In genomic region chr16:1977875-1978268, GRCh38 we compare ENCODE assay signal across 2 cellular contexts.
A peak's percentile ranks its signal among the peaks of the same experiment; 100 is the strongest.
TF ChIP-seq lines count a peak whose summit lies in the region.

No MANE protein-coding gene starts in this region.

TF ChIP-seq in Ishikawa, 13 proteins besides CTCF, POLR2A, EP300 and RAD21:
- TF ChIP-seq ZBTB7A (IDR thresholded peaks at IDR 0.05; ENCODE audit: low read depth) = peak; percentile 64; the same call in 1 of the 2 replicates
- TF ChIP-seq, protein P1, sequence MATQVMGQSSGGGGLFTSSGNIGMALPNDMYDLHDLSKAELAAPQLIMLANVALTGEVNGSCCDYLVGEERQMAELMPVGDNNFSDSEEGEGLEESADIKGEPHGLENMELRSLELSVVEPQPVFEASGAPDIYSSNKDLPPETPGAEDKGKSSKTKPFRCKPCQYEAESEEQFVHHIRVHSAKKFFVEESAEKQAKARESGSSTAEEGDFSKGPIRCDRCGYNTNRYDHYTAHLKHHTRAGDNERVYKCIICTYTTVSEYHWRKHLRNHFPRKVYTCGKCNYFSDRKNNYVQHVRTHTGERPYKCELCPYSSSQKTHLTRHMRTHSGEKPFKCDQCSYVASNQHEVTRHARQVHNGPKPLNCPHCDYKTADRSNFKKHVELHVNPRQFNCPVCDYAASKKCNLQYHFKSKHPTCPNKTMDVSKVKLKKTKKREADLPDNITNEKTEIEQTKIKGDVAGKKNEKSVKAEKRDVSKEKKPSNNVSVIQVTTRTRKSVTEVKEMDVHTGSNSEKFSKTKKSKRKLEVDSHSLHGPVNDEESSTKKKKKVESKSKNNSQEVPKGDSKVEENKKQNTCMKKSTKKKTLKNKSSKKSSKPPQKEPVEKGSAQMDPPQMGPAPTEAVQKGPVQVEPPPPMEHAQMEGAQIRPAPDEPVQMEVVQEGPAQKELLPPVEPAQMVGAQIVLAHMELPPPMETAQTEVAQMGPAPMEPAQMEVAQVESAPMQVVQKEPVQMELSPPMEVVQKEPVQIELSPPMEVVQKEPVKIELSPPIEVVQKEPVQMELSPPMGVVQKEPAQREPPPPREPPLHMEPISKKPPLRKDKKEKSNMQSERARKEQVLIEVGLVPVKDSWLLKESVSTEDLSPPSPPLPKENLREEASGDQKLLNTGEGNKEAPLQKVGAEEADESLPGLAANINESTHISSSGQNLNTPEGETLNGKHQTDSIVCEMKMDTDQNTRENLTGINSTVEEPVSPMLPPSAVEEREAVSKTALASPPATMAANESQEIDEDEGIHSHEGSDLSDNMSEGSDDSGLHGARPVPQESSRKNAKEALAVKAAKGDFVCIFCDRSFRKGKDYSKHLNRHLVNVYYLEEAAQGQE (IDR thresholded peaks at IDR 0.05; ENCODE audit: low read depth) = no peak

TF ChIP-seq in H1, 55 proteins besides CTCF, POLR2A, EP300 and RAD21:
- TF ChIP-seq CTBP2 (IDR thresholded peaks at IDR 0.05; ENCODE audit: borderline replicate concordance, insufficient read depth, insufficient read length, low read length) (no peak), KDM5A (IDR thresholded peaks at IDR 0.05; ENCODE audit: low read length) (no peak), BCL11A (IDR thresholded peaks at IDR 0.05; ENCODE audit: low read depth in 2 of 2, low read length in 2 of 2) (no peak), JUN (IDR thresholded peaks at IDR 0.05; ENCODE audit: low read depth, low read length) (no peak), TBP (IDR thresholded peaks at IDR 0.05; ENCODE audit: low read depth, low read length) (no peak), TAF1 (IDR thresholded peaks at IDR 0.05; ENCODE audit: low read depth, low read length) (no peak), CHD1 (IDR thresholded peaks at IDR 0.05; ENCODE audit: low read depth, low read length) (no peak), HDAC6 (IDR thresholded peaks at IDR 0.05; ENCODE audit: low read depth, low read length) (no peak)
